ENCODE assay signal across 36 cellular contexts in the genomic region with DNA sequence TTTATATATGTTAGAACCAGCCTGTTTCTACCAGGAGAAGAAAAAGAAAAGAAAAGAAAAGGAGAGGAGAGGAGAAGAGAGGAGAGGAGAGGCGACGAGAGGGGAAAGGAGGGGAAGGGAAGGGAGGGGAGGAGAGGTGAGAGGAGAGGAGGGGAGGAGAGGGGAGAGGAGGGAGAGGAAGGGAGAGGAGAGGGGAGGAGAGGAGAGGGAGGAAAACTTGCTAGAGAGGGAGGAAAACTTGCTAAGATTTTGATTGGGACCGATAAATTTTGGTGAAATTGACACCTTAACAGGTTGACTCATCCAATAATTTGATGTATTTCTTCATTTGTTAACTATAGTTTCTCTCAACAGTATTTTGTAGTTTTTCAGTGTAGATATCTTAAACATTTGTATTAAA.
DNase-seq lines count a peak whose midpoint lies in the region; ATAC-seq, FAIRE-seq and TF ChIP-seq lines count a peak whose summit lies in the region.
"Had no signal": no experiment of that assay in that cellular context is flagged by ENCODE, and none has a peak within 500 bp of the region (broad histone marks: within the 10 kb centered on the region; RNA-seq: fewer than 3 reads in every experiment).

No MANE protein-coding gene starts in this region.

- TF ChIP-seq POLR2A in HepG2 (IDR thresholded peaks at IDR 0.05; ENCODE audit: insufficient read depth in 1 of 2, low read depth in 2 of 2, low read length in 2 of 2) (no peak), right lobe of liver (IDR thresholded peaks at IDR 0.05) (no peak), HCT116 (IDR thresholded peaks at IDR 0.05; ENCODE audit: borderline replicate concordance, extremely low read depth, insufficient read depth, insufficient read length) (no peak)

- no peak overlapping the region for H3K4me3 Mint-ChIP-seq in MCF 10A (ENCODE audit: unreplicated experiment)
- H3K4me3 Mint-ChIP-seq in chondrocyte (ENCODE audit: unreplicated experiment), result no peak overlapping the region
- H3K4me3 Mint-ChIP-seq: B cell; CD14-positive monocyte; CD4-positive, alpha-beta memory T cell; CD4-positive, alpha-beta T cell; CD4-positive, CD25-positive, alpha-beta regulatory T cell; CD8-positive, alpha-beta memory T cell; CD8-positive, alpha-beta T cell had no signal

- no peak for TF ChIP-seq RAD21 in HepG2 (CRISPR knock-in tag; IDR thresholded peaks at IDR 0.05)
- TF ChIP-seq RAD21 in HCT116 (IDR thresholded peaks at IDR 0.05; ENCODE audit: low read depth), result no peak

- no peak overlapping the region for H3K27ac ChIP-seq in mammary epithelial cell (ENCODE audit: insufficient read depth, low read depth, low read length)
- H3K27ac ChIP-seq in HepG2 (ENCODE audit: extremely low read length, insufficient read depth, low read length), result no peak overlapping the region
- H3K27ac ChIP-seq in right lobe of liver, result no peak overlapping the region
- no peak overlapping the region for H3K27ac ChIP-seq in HCT116 (ENCODE audit: low read depth, low read length)
- H3K27ac ChIP-seq: 22Rv1; A549; BLaER1; BLaER1 treated with 17β-estradiol and CSF1 and Interleukin-3, amounts not matched to agents 10 nM and 100 nM; C4-2B had no signal

- H3K4me2 ChIP-seq in mammary epithelial cell (ENCODE audit: insufficient read depth, low read depth, low read length) (no peak overlapping the region), HepG2 (ENCODE audit: low read depth, low read length) (no peak overlapping the region), HCT116 (ENCODE audit: low read length) (no peak overlapping the region)
- H3K4me2 ChIP-seq: A549; BLaER1; BLaER1 treated with 17β-estradiol and CSF1 and Interleukin-3, amounts not matched to agents 10 nM and 100 nM had no signal

- peak overlapping the region; percentile 42 for H2AFZ ChIP-seq in mammary epithelial cell (ENCODE audit: low read depth, low read length)
- H2AFZ ChIP-seq in HepG2 (ENCODE audit: low read length), result no peak overlapping the region
- H2AFZ ChIP-seq in HCT116 (ENCODE audit: low read depth, low read length, poor library complexity, severe bottlenecking), result peak overlapping the region; percentile 22

- H4K20me1 ChIP-seq in mammary epithelial cell (ENCODE audit: insufficient read depth, low read length) (no peaks in the 10 kb centered on the region), HepG2 (ENCODE audit: insufficient read depth, low read length) (no peaks in the 10 kb centered on the region), HCT116 (ENCODE audit: insufficient read depth) (no peaks in the 10 kb centered on the region)
- H4K20me1 ChIP-seq: BLaER1; BLaER1 treated with 17β-estradiol and CSF1 and Interleukin-3, amounts not matched to agents 10 nM and 100 nM had no signal

- CTCF ChIA-PET in mammary epithelial cell (lab: Charles Lee; ENCODE audit: low non-redundant PET), result no interaction called here
- CTCF ChIA-PET in MCF 10A (lab: Yijun Ruan, JAX), result no interaction called here
- CTCF ChIA-PET in HepG2 (lab: Yijun Ruan, JAX; ENCODE audit: low intra/inter-chr PET ratio, low total read pairs), result no interaction called here
- CTCF ChIA-PET in HCT116 (lab: Charles Lee), result no interaction called here

- DNase-seq in mammary epithelial cell (no peak), MCF 10A (ENCODE audit: unreplicated experiment) (no peak), HepG2 (ENCODE audit: low spot score) (no peak), right lobe of liver (no peak), HCT116 (ENCODE audit: low read depth, low spot score) (no peak), chondrocyte (ENCODE audit: low spot score) (no peak), NCI-H1092 treated with DMSO at 0.1 percent for 48 hours (lab: John Stamatoyannopoulos, UW) (no peak), A172 (ENCODE audit: low spot score) (no peak)
- DNase-seq: 8988T; ACHN; AML-193; BE2C; C1 segment of cervical spinal cord; Caco-2; Calu3; CD4-positive, alpha-beta memory T cell; CD4-positive, alpha-beta T cell; CD4-positive, CD25-positive, alpha-beta regulatory T cell; CD8-positive, alpha-beta memory T cell; CD8-positive, alpha-beta T cell; COR-L47; DMS 273 treated with DMSO at 0.1 percent for 48 hours; DMS153; DMS53; DMS79; DMS79 treated with DMSO at 0.1 percent for 48 hours; DND-41; EL had no signal

- intact Hi-C loops in mammary epithelial cell (cut with micrococcal nuclease) (loop anchor here (5.0 kb wide), 1 partner anchor 162 kb away; the partner anchor contains the start of gene SYT1), MCF 10A (cut with micrococcal nuclease) (no loop called here), HepG2 (cut with micrococcal nuclease; ENCODE audit: unreplicated experiment) (no loop called here), right lobe of liver (cut with DNase I) (no loop called here), HCT116 (cut with micrococcal nuclease) (no loop called here)

- TF ChIP-seq CTCF in mammary epithelial cell (conservative IDR thresholded peaks at IDR 0.05 in 1 of 2, IDR thresholded peaks at IDR 0.05 in 1 of 2; ENCODE audit: extremely low read depth in 1 of 2, insufficient read depth in 1 of 2, low read depth in 1 of 2, low read length in 2 of 2), result no peak
- no peak for TF ChIP-seq CTCF in MCF 10A (IDR thresholded peaks at IDR 0.05; ENCODE audit: unreplicated experiment)
- TF ChIP-seq CTCF in HepG2 (CRISPR knock-in tag; IDR thresholded peaks at IDR 0.05), result no peak
- no peak for TF ChIP-seq CTCF in right lobe of liver (IDR thresholded peaks at IDR 0.05)
- TF ChIP-seq CTCF in HCT116 (IDR thresholded peaks at IDR 0.05 in 2 of 3, conservative IDR thresholded peaks at IDR 0.05 in 1 of 3; ENCODE audit: borderline replicate concordance in 1 of 3, insufficient read depth in 1 of 3, low read depth in 2 of 3, low read length in 2 of 3), result no peak
- no peak for TF ChIP-seq CTCF in chondrocyte (IDR thresholded peaks at IDR 0.05)

- POLR2A ChIA-PET in MCF 10A (lab: Yijun Ruan, JAX), result no interaction called here
- POLR2A ChIA-PET in HepG2 (lab: Yijun Ruan, JAX), result no interaction called here
- POLR2A ChIA-PET in HCT116 (lab: Charles Lee), result no interaction called here

- H3K9me3 Mint-ChIP-seq in MCF 10A (ENCODE audit: unreplicated experiment) (no peaks in the 10 kb centered on the region), chondrocyte (ENCODE audit: low read depth) (peaks cover 3% of the 10 kb centered on the region)

- no peaks in the 10 kb centered on the region for H3K27me3 ChIP-seq in mammary epithelial cell (ENCODE audit: insufficient read depth, low read length)
- H3K27me3 ChIP-seq in HepG2 (ENCODE audit: control insufficient read depth in 1 of 2, insufficient read depth in 2 of 2, low read length in 2 of 2), result no peaks in the 10 kb centered on the region
- H3K27me3 ChIP-seq in right lobe of liver, result no peaks in the 10 kb centered on the region
- no peaks in the 10 kb centered on the region for H3K27me3 ChIP-seq in HCT116 (ENCODE audit: insufficient read depth, low read length)
- H3K27me3 ChIP-seq: BE2C; BLaER1; BLaER1 treated with 17β-estradiol and CSF1 and Interleukin-3, amounts not matched to agents 10 nM and 100 nM had no signal

- in situ Hi-C loops in mammary epithelial cell (cut with MboI; ENCODE audit: low sequenced_read_pairs in 2 of 2) (no loop called here), HepG2 (cut with HindIII; ENCODE audit: extremely low pct_ligation_motif_present, low pct_unique_long_range_greater_than_20kb) (no loop called here)

- H3K36me3 ChIP-seq in mammary epithelial cell (ENCODE audit: insufficient read depth, low read length) (no peaks in the 10 kb centered on the region), HepG2 (replicated peaks in 1 of 2; ENCODE audit: control insufficient read depth in 1 of 2, insufficient read depth in 2 of 2, low read length in 2 of 2) (no peaks in the 10 kb centered on the region), right lobe of liver (no peaks in the 10 kb centered on the region), HCT116 (ENCODE audit: control insufficient read depth in 1 of 2, insufficient read depth in 2 of 2, low read length in 2 of 2) (no peaks in the 10 kb centered on the region)
- H3K36me3 ChIP-seq: BE2C; BLaER1; BLaER1 treated with 17β-estradiol and CSF1 and Interleukin-3, amounts not matched to agents 10 nM and 100 nM had no signal

- no peak overlapping the region for H3K27ac Mint-ChIP-seq in MCF 10A (ENCODE audit: low read depth, unreplicated experiment)
- H3K27ac Mint-ChIP-seq in chondrocyte (ENCODE audit: unreplicated experiment), result peak overlapping the region; percentile 61
- H3K27ac Mint-ChIP-seq: B cell; CD14-positive monocyte; CD4-positive, alpha-beta memory T cell; CD4-positive, alpha-beta T cell; CD4-positive, CD25-positive, alpha-beta regulatory T cell; CD8-positive, alpha-beta memory T cell; CD8-positive, alpha-beta T cell had no signal

- TF ChIP-seq EP300 in HepG2 (IDR thresholded peaks at IDR 0.05; ENCODE audit: low read depth in 2 of 2, low read length in 2 of 2) (no peak), HepG2 (CRISPR knock-in tag; IDR thresholded peaks at IDR 0.05; ENCODE audit: borderline replicate concordance) (no peak)

- no peak overlapping the region for H3K4me3 ChIP-seq in mammary epithelial cell (replicated peaks in 1 of 3; ENCODE audit: insufficient read depth in 1 of 3, low read depth in 2 of 3, low read length in 3 of 3)
- no peak overlapping the region for H3K4me3 ChIP-seq in HepG2 (replicated peaks in 1 of 3; ENCODE audit: insufficient read depth in 1 of 3, low read depth in 2 of 3, low read length in 3 of 3)
- no peak overlapping the region for H3K4me3 ChIP-seq in right lobe of liver
- H3K4me3 ChIP-seq in HCT116 (replicated peaks in 1 of 2; ENCODE audit: low read depth in 1 of 2, low read length in 2 of 2), result no peak overlapping the region
- H3K4me3 ChIP-seq: A549; BLaER1; BLaER1 treated with 17β-estradiol and CSF1 and Interleukin-3, amounts not matched to agents 10 nM and 100 nM had no signal

- dilution Hi-C loops in mammary epithelial cell (cut with HindIII; ENCODE audit: low sequenced_read_pairs), result no loop called here

- RAD21 ChIA-PET in HCT116 (lab: Charles Lee; ENCODE audit: low non-redundant PET in 1 of 2, low total read pairs in 2 of 2, uncharacterized antibody in 2 of 2, unreplicated experiment in 2 of 2), result no interaction called here

- 90% methylated on average over 3 of the region's 3 CpGs for WGBS in mammary epithelial cell (ENCODE audit: low coverage, missing lambda C conversion rate)
- WGBS in HepG2 (ENCODE audit: low lambda C conversion rate), result 2% methylated on average over 3 of the region's 3 CpGs
- WGBS in right lobe of liver (ENCODE audit: insufficient coverage, low coverage, low lambda C conversion rate, missing lambda C conversion rate), result 67% methylated on average over 3 of the region's 3 CpGs

- no peak for FAIRE-seq in HepG2 (lab: Jason Lieb, UNC)
- FAIRE-seq: A549, D721Med had no signal

- H3K4me1 ChIP-seq in mammary epithelial cell (ENCODE audit: insufficient read depth, low read length) (peaks cover 32% of the 10 kb centered on the region), HepG2 (ENCODE audit: insufficient read depth, low read length) (no peaks in the 10 kb centered on the region), right lobe of liver (no peaks in the 10 kb centered on the region), HCT116 (ENCODE audit: control insufficient read depth in 1 of 2, insufficient read depth in 2 of 2, low read length in 2 of 2) (peaks cover 0 to 25% of the 10 kb centered on the region in 2 experiments; a peak in 2 of 4 replicates)
- H3K4me1 ChIP-seq: BLaER1; BLaER1 treated with 17β-estradiol and CSF1 and Interleukin-3, amounts not matched to agents 10 nM and 100 nM; Caco-2 had no signal

- ATAC-seq in HepG2 (no peak), right lobe of liver (no peak), HCT116 (no peak)
- ATAC-seq: A549; CD8-positive, alpha-beta T cell had no signal

- H3K9me2 ChIP-seq in HCT116 (ENCODE audit: insufficient read depth), result no peaks in the 10 kb centered on the region

- H3K4me1 Mint-ChIP-seq in MCF 10A (ENCODE audit: insufficient read depth, unreplicated experiment), result no peaks in the 10 kb centered on the region
- H3K4me1 Mint-ChIP-seq in chondrocyte (ENCODE audit: low read depth), result peaks cover 12% of the 10 kb centered on the region
- H3K4me1 Mint-ChIP-seq: B cell; CD14-positive monocyte; CD4-positive, alpha-beta memory T cell; CD4-positive, CD25-positive, alpha-beta regulatory T cell; CD8-positive, alpha-beta memory T cell had no signal

- H3K9ac ChIP-seq in mammary epithelial cell (ENCODE audit: insufficient read depth, low read length), result no peak overlapping the region
- H3K9ac ChIP-seq in HepG2 (ENCODE audit: insufficient read depth, low read depth, low read length), result no peak overlapping the region
- no peak overlapping the region for H3K9ac ChIP-seq in HCT116 (ENCODE audit: low read length)
- H3K9ac ChIP-seq: BLaER1; BLaER1 treated with 17β-estradiol and CSF1 and Interleukin-3, amounts not matched to agents 10 nM and 100 nM had no signal

- H3K36me3 Mint-ChIP-seq in MCF 10A (ENCODE audit: insufficient read depth, unreplicated experiment), result no peaks in the 10 kb centered on the region
- H3K36me3 Mint-ChIP-seq in chondrocyte (ENCODE audit: low read depth), result peaks cover 2% of the 10 kb centered on the region
- H3K36me3 Mint-ChIP-seq: CD14-positive monocyte; CD4-positive, alpha-beta memory T cell; CD4-positive, CD25-positive, alpha-beta regulatory T cell; CD8-positive, alpha-beta memory T cell; CD8-positive, alpha-beta T cell had no signal

- no peaks in the 10 kb centered on the region for H3K79me2 ChIP-seq in mammary epithelial cell (ENCODE audit: insufficient read depth, low read length)
- H3K79me2 ChIP-seq in HepG2 (ENCODE audit: insufficient read depth, low read length), result no peaks in the 10 kb centered on the region
- H3K79me2 ChIP-seq in HCT116 (ENCODE audit: insufficient read depth, low read length), result no peaks in the 10 kb centered on the region

- no TSS peak for BruUV-seq in mammary epithelial cell (replicated peaks; lab: Mats Ljungman, UMichigan)
- BruUV-seq in MCF 10A (replicated peaks; lab: Mats Ljungman, UMichigan), result no TSS peak
- BruUV-seq in HepG2 (replicated peaks; lab: Mats Ljungman, UMichigan), result no TSS peak
- BruUV-seq in HCT116 (replicated peaks; lab: Mats Ljungman, UMichigan), result no TSS peak

- H3K27me3 Mint-ChIP-seq in MCF 10A (ENCODE audit: insufficient read depth, unreplicated experiment), result no peaks in the 10 kb centered on the region
- no peaks in the 10 kb centered on the region for H3K27me3 Mint-ChIP-seq in chondrocyte (ENCODE audit: low read depth)
- H3K27me3 Mint-ChIP-seq: B cell; CD4-positive, alpha-beta memory T cell; CD4-positive, alpha-beta T cell; CD8-positive, alpha-beta memory T cell had no signal

- H3K9me3 ChIP-seq in mammary epithelial cell (replicated peaks; ENCODE audit: insufficient read depth, low read length), result no peaks in the 10 kb centered on the region
- no peaks in the 10 kb centered on the region for H3K9me3 ChIP-seq in HepG2 (ENCODE audit: low read length)
- no peaks in the 10 kb centered on the region for H3K9me3 ChIP-seq in right lobe of liver
- H3K9me3 ChIP-seq in HCT116 (ENCODE audit: control insufficient read depth in 1 of 2, insufficient read depth in 1 of 2, low read depth in 1 of 2, low read length in 2 of 2), result no peaks in the 10 kb centered on the region
- H3K9me3 ChIP-seq: A549; BE2C; BLaER1; BLaER1 treated with 17β-estradiol and CSF1 and Interleukin-3, amounts not matched to agents 10 nM and 100 nM; Caco-2 had no signal
